16 cellular contexts compared by ENCODE assay signal in genomic region chr17:1119924-1120323, GRCh38. TPM values are rescaled to one million over a fixed set of nuclear protein-coding genes. Genes with fewer than 3 reads are reported as not detected.
A peak's percentile ranks its signal among the peaks of the same experiment; 100 is the strongest.
DNase-seq lines count a peak whose midpoint lies in the region; ATAC-seq and TF ChIP-seq lines count a peak whose summit lies in the region.
"Had no signal": no experiment of that assay in that cellular context is flagged by ENCODE, and none has a peak within 500 bp of the region (broad histone marks: within the 10 kb centered on the region; RNA-seq: fewer than 3 reads in every experiment).

No MANE protein-coding gene starts in this region.

- H3K27ac ChIP-seq in CD8-positive, alpha-beta memory T cell (ENCODE audit: low read depth, low read length) = no peak overlapping the region
- peak overlapping the region; percentile 80; the same call in 1 of the 2 replicates for H3K27ac ChIP-seq in MM.1S (ENCODE audit: low read length)

- CTCF ChIA-PET in CD8-positive, alpha-beta memory T cell (lab: Charles Lee) = interaction anchor here (1.4 to 1.7 kb wide), 2 partner anchors 9 to 68 kb away, joined by 4 to 6 read pairs; no protein-coding TSS in a partner anchor

- H3K27ac Mint-ChIP-seq in CD8-positive, alpha-beta memory T cell = peak overlapping the region in 5 of 8 donors; percentile 42 to 95 (median 66)
- peak overlapping the region; percentile 92 for H3K27ac Mint-ChIP-seq in effector memory CD8-positive, alpha-beta T cell
- peak overlapping the region; percentile 95 to 96 for H3K27ac Mint-ChIP-seq in natural killer cell
- H3K27ac Mint-ChIP-seq: GM23338, H9 had no signal

- no peaks in the 10 kb centered on the region for H3K9me3 Mint-ChIP-seq in CD8-positive, alpha-beta memory T cell
- H3K9me3 Mint-ChIP-seq in effector memory CD8-positive, alpha-beta T cell = no peaks in the 10 kb centered on the region
- H3K9me3 Mint-ChIP-seq in natural killer cell = no peaks in the 10 kb centered on the region
- H3K9me3 Mint-ChIP-seq: CD4-positive, alpha-beta memory T cell had no signal

- TF ChIP-seq CTCF in MM.1S (IDR thresholded peaks at IDR 0.05; ENCODE audit: low read length) (no peak), natural killer cell (IDR thresholded peaks at IDR 0.05) (no peak)

- H3K27me3 ChIP-seq in CD8-positive, alpha-beta memory T cell (ENCODE audit: insufficient read depth, low read length, poor library complexity, severe bottlenecking) = no peaks in the 10 kb centered on the region
- peaks cover 24% of the 10 kb centered on the region for H3K27me3 ChIP-seq in MM.1S (replicated peaks; ENCODE audit: insufficient read depth, low read length)

- H3K9ac ChIP-seq in MM.1S (ENCODE audit: low read length) = peak overlapping the region; percentile 47; the same call in 1 of the 2 replicates

- no peaks in the 10 kb centered on the region for H3K9me3 ChIP-seq in CD8-positive, alpha-beta memory T cell (ENCODE audit: low read length)
- H3K9me3 ChIP-seq in MM.1S (replicated peaks; ENCODE audit: insufficient read depth, low read length) = no peaks in the 10 kb centered on the region
- H3K9me3 ChIP-seq: Caco-2 had no signal

- peaks cover 0 to 1% of the 10 kb centered on the region in 2 donors for H3K27me3 Mint-ChIP-seq in CD8-positive, alpha-beta memory T cell
- H3K27me3 Mint-ChIP-seq in effector memory CD8-positive, alpha-beta T cell = no peaks in the 10 kb centered on the region
- H3K27me3 Mint-ChIP-seq in natural killer cell (ENCODE audit: low read depth in 2 of 2) = peaks cover 0 to 4% of the 10 kb centered on the region in 2 donors
- H3K27me3 Mint-ChIP-seq: CD4-positive, alpha-beta memory T cell had no signal

- H3K4me1 ChIP-seq in CD8-positive, alpha-beta memory T cell (ENCODE audit: insufficient read depth, low read length) = peaks cover 19% of the 10 kb centered on the region
- peaks cover 51% of the 10 kb centered on the region for H3K4me1 ChIP-seq in MM.1S (ENCODE audit: low read length)

- H2AFZ ChIP-seq in MM.1S (ENCODE audit: low read length) = no peak overlapping the region
- H2AFZ ChIP-seq: GM23338 had no signal

- no peaks in the 10 kb centered on the region for H3K36me3 ChIP-seq in CD8-positive, alpha-beta memory T cell (ENCODE audit: insufficient read depth, low read length)
- no peaks in the 10 kb centered on the region for H3K36me3 ChIP-seq in MM.1S (replicated peaks; ENCODE audit: insufficient read depth, low read length)

- H3K79me2 ChIP-seq in MM.1S (ENCODE audit: low read length) = no peaks in the 10 kb centered on the region

- H3K4me3 Mint-ChIP-seq in CD8-positive, alpha-beta memory T cell = peak overlapping the region in 2 of 7 donors; percentile 50 to 66
- H3K4me3 Mint-ChIP-seq in effector memory CD8-positive, alpha-beta T cell = peak overlapping the region; percentile 56 to 58
- peak overlapping the region; percentile 79 for H3K4me3 Mint-ChIP-seq in natural killer cell
- H3K4me3 Mint-ChIP-seq: CD4-positive, alpha-beta memory T cell; GM23338; H9 had no signal

- peak; percentile 61 for ATAC-seq in effector memory CD8-positive, alpha-beta T cell (replicated peaks)
- ATAC-seq in natural killer cell (peak; percentile 49 to 71 (median 55)), GM19467 (IDR thresholded peaks at IDR 0.05; ENCODE audit: unreplicated experiment) (no peak), HG03175 (IDR thresholded peaks at IDR 0.05; ENCODE audit: unreplicated experiment) (no peak)
- ATAC-seq: GM23338, HCT116 had no signal

- no peak for DNase-seq in CD8-positive, alpha-beta memory T cell
- DNase-seq in MM.1S (peak; percentile 77), natural killer cell (no peak), NCI-H187 (lab: John Stamatoyannopoulos, UW) (no peak), NCI-H526 treated with DMSO at 0.1 percent for 48 hours (lab: John Stamatoyannopoulos, UW) (no peak)
- DNase-seq in effector memory CD8-positive, alpha-beta T cell = peak in 1 of 3 experiments; percentile 27
- DNase-seq: C1 segment of cervical spinal cord; Caco-2; CD4-positive, alpha-beta memory T cell; DMS153; DND-41; H9 had no signal

- H3K4me3 ChIP-seq in CD8-positive, alpha-beta memory T cell (ENCODE audit: low read length) = no peak overlapping the region
- no peak overlapping the region for H3K4me3 ChIP-seq in MM.1S (ENCODE audit: low read length)
- H3K4me3 ChIP-seq: GM23338 had no signal

- no peaks in the 10 kb centered on the region for H4K20me1 ChIP-seq in MM.1S (ENCODE audit: insufficient read depth, low read length)

- intact Hi-C loops in natural killer cell (cut with micrococcal nuclease) = loop anchor here (2.0 to 10.0 kb wide), 3 partner anchors 79 to 212 kb away; no protein-coding TSS in a partner anchor

- peak overlapping the region; percentile 54 for H3K4me2 ChIP-seq in MM.1S (ENCODE audit: low read depth, low read length)
- H3K4me2 ChIP-seq: GM23338 had no signal

- no peaks in the 10 kb centered on the region for H3K9me2 ChIP-seq in MM.1S (replicated peaks; ENCODE audit: insufficient read depth, low read length)

- peaks cover 29% of the 10 kb centered on the region for H3F3A ChIP-seq in MM.1S (ENCODE audit: insufficient read depth, low read length)

- H3K36me3 Mint-ChIP-seq in CD8-positive, alpha-beta memory T cell = no peaks in the 10 kb centered on the region
- H3K36me3 Mint-ChIP-seq in effector memory CD8-positive, alpha-beta T cell (ENCODE audit: insufficient read depth) = peaks cover 4% of the 10 kb centered on the region
- no peaks in the 10 kb centered on the region for H3K36me3 Mint-ChIP-seq in natural killer cell
- H3K36me3 Mint-ChIP-seq: CD4-positive, alpha-beta memory T cell had no signal

- POLR2A ChIA-PET in CD8-positive, alpha-beta memory T cell (lab: Charles Lee) = no interaction called here

- peaks cover 16 to 46% (median 30%) of the 10 kb centered on the region in 3 donors for H3K4me1 Mint-ChIP-seq in CD8-positive, alpha-beta memory T cell
- H3K4me1 Mint-ChIP-seq in effector memory CD8-positive, alpha-beta T cell (ENCODE audit: low read depth in 2 of 2) = peaks cover 26 to 29% of the 10 kb centered on the region in 2 donors
- H3K4me1 Mint-ChIP-seq in natural killer cell = peaks cover 40 to 45% of the 10 kb centered on the region in 2 donors

RNA-seq across cellular contexts. Expression of gene ABR, which starts 59.9 kb away (rescaled TPM):
- total RNA-seq in CD8-positive, alpha-beta memory T cell = 10 to 100 TPM; 60.4 to 60.8 TPM
- polyA plus RNA-seq in CD8-positive, alpha-beta memory T cell = 26.9 TPM
- total RNA-seq in natural killer cell = 100 to 1,000 TPM; 155 to 215 (median 163) TPM

Comparison
In these comparisons a context has a peak if more than half of its experiments do, and no peak if none do; other contexts are left out.
1. ATAC-seq: peak in effector memory CD8-positive, alpha-beta T cell (single experiment) and natural killer cell (3 of 3); none in GM19467 (single experiment) and HG03175 (single experiment).
2. Peak in every context shown above with its lines, with median percentiles within 50 percentile points of each other: H3K27ac Mint-ChIP-seq.